1 cellular context compared by ENCODE assay signal in the genomic region with DNA sequence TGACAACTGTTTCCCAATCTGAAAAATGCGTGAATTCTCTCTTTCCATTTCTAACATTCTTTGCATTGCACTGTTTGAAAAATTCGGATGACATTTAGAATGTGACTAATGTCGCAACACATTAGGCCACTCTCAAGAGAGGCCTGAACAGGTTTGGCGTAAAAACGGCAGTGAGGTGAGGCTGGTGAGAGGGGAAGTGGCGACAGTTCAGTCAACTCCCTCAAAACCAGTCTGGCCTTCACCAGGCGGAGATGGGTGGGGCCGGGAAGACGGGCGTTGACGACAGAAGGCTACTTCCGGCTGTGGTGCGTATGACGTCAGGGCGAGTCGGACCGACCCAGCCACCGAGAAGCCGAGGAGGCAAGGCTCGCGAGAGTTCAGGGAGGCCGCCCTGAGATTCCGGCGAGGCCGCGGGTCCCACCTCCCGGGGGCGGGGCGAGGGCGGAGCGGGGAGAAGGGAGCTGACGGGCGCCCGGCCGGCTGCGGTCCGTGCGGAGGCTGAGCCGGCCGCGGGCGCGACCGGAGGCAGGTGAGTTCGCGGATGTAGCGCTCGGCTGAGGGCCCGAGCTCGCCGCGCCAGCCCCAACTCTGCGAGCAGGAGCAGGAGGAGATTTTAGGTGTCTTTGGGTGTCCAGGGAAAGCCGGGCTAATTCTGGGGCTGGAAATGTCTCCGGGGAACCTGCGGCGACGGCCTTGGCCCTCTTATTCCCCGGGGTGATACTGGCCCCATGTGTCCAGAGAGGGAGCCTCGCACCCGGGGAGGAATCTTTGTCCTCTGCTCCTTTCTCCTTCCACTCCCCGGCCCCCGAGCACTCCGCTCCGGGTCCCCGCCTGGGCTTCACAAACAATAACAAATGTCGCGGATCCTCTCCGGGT.
TF ChIP-seq lines count a peak whose summit lies in the region.

Gene STK38L (plus strand): TSS at position 483 of the 876 bp plus-strand sequence. CDS start 53,435 bp downstream, outside the sequence.

TF ChIP-seq in K562, 482 proteins besides CTCF, POLR2A, EP300 and RAD21 (continued from another document and continues in another):
- TF ChIP-seq ZBTB26 (CRISPR knock-in tag; IDR thresholded peaks at IDR 0.05), result no peak
- peak in 1 of 2 experiments; percentile 65; a peak in 1 of 4 replicates for TF ChIP-seq CSDE1 (IDR thresholded peaks at IDR 0.05)
- TF ChIP-seq, protein P1, sequence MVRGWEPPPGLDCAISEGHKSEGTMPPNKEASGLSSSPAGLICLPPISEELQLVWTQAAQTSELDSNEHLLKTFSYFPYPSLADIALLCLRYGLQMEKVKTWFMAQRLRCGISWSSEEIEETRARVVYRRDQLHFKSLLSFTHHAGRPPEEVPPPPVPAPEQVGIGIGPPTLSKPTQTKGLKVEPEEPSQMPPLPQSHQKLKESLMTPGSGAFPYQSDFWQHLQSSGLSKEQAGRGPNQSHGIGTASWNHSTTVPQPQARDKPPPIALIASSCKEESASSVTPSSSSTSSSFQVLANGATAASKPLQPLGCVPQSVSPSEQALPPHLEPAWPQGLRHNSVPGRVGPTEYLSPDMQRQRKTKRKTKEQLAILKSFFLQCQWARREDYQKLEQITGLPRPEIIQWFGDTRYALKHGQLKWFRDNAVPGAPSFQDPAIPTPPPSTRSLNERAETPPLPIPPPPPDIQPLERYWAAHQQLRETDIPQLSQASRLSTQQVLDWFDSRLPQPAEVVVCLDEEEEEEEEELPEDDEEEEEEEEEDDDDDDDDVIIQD (CRISPR knock-in tag; IDR thresholded peaks at IDR 0.05), result peak; percentile 39; the same call in 1 of the 2 replicates
- TF ChIP-seq, protein P2, sequence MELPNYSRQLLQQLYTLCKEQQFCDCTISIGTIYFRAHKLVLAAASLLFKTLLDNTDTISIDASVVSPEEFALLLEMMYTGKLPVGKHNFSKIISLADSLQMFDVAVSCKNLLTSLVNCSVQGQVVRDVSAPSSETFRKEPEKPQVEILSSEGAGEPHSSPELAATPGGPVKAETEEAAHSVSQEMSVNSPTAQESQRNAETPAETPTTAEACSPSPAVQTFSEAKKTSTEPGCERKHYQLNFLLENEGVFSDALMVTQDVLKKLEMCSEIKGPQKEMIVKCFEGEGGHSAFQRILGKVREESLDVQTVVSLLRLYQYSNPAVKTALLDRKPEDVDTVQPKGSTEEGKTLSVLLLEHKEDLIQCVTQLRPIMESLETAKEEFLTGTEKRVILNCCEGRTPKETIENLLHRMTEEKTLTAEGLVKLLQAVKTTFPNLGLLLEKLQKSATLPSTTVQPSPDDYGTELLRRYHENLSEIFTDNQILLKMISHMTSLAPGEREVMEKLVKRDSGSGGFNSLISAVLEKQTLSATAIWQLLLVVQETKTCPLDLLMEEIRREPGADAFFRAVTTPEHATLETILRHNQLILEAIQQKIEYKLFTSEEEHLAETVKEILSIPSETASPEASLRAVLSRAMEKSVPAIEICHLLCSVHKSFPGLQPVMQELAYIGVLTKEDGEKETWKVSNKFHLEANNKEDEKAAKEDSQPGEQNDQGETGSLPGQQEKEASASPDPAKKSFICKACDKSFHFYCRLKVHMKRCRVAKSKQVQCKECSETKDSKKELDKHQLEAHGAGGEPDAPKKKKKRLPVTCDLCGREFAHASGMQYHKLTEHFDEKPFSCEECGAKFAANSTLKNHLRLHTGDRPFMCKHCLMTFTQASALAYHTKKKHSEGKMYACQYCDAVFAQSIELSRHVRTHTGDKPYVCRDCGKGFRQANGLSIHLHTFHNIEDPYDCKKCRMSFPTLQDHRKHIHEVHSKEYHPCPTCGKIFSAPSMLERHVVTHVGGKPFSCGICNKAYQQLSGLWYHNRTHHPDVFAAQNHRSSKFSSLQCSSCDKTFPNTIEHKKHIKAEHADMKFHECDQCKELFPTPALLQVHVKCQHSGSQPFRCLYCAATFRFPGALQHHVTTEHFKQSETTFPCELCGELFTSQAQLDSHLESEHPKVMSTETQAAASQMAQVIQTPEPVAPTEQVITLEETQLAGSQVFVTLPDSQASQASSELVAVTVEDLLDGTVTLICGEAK (IDR thresholded peaks at IDR 0.05), result peak; percentile 91
- TF ChIP-seq, protein P2 (CRISPR knock-in tag; IDR thresholded peaks at IDR 0.05), result no peak
- peak in 1 of 2 experiments; percentile 23; a peak in 1 of 4 replicates for TF ChIP-seq HDAC1 (IDR thresholded peaks at IDR 0.05)
- no peak for TF ChIP-seq TAF9B (IDR thresholded peaks at IDR 0.05; ENCODE audit: partially characterized antibody)
- TF ChIP-seq ZNF133 (CRISPR knock-in tag; IDR thresholded peaks at IDR 0.05), result no peak
- no peak for TF ChIP-seq ZNF764 (CRISPR knock-in tag; IDR thresholded peaks at IDR 0.05; ENCODE audit: low read depth)
- TF ChIP-seq BDP1 (IDR thresholded peaks at IDR 0.05; ENCODE audit: insufficient read depth, insufficient read length), result no peak
- peak in 1 of 2 experiments; percentile 47; a peak in 1 of 4 replicates for TF ChIP-seq TRIM24 (IDR thresholded peaks at IDR 0.05)
- TF ChIP-seq SMAD4 (CRISPR knock-in tag; conservative IDR thresholded peaks at IDR 0.05), result 0 out of 2 replicates have a peak, but pooled peaks have one; percentile 23
- TF ChIP-seq, protein P3, sequence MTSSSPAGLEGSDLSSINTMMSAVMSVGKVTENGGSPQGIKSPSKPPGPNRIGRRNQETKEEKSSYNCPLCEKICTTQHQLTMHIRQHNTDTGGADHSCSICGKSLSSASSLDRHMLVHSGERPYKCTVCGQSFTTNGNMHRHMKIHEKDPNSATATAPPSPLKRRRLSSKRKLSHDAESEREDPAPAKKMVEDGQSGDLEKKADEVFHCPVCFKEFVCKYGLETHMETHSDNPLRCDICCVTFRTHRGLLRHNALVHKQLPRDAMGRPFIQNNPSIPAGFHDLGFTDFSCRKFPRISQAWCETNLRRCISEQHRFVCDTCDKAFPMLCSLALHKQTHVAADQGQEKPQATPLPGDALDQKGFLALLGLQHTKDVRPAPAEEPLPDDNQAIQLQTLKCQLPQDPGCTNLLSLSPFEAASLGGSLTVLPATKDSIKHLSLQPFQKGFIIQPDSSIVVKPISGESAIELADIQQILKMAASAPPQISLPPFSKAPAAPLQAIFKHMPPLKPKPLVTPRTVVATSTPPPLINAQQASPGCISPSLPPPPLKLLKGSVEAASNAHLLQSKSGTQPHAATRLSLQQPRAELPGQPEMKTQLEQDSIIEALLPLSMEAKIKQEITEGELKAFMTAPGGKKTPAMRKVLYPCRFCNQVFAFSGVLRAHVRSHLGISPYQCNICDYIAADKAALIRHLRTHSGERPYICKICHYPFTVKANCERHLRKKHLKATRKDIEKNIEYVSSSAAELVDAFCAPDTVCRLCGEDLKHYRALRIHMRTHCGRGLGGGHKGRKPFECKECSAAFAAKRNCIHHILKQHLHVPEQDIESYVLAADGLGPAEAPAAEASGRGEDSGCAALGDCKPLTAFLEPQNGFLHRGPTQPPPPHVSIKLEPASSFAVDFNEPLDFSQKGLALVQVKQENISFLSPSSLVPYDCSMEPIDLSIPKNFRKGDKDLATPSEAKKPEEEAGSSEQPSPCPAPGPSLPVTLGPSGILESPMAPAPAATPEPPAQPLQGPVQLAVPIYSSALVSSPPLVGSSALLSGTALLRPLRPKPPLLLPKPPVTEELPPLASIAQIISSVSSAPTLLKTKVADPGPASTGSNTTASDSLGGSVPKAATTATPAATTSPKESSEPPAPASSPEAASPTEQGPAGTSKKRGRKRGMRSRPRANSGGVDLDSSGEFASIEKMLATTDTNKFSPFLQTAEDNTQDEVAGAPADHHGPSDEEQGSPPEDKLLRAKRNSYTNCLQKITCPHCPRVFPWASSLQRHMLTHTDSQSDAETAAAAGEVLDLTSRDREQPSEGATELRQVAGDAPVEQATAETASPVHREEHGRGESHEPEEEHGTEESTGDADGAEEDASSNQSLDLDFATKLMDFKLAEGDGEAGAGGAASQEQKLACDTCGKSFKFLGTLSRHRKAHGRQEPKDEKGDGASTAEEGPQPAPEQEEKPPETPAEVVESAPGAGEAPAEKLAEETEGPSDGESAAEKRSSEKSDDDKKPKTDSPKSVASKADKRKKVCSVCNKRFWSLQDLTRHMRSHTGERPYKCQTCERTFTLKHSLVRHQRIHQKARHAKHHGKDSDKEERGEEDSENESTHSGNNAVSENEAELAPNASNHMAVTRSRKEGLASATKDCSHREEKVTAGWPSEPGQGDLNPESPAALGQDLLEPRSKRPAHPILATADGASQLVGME (CRISPR knock-in tag; IDR thresholded peaks at IDR 0.05), result 0 out of 2 replicates have a peak, but pooled peaks have one; percentile 57
- 0 out of 2 replicates have a peak, but pooled peaks have one; percentile 43 for TF ChIP-seq PYGO2 (tag; IDR thresholded peaks at IDR 0.05)
- no peak for TF ChIP-seq THRAP3 (IDR thresholded peaks at IDR 0.05; ENCODE audit: borderline replicate concordance)
- TF ChIP-seq MCM3 (IDR thresholded peaks at IDR 0.05), result no peak
- TF ChIP-seq, protein P4, sequence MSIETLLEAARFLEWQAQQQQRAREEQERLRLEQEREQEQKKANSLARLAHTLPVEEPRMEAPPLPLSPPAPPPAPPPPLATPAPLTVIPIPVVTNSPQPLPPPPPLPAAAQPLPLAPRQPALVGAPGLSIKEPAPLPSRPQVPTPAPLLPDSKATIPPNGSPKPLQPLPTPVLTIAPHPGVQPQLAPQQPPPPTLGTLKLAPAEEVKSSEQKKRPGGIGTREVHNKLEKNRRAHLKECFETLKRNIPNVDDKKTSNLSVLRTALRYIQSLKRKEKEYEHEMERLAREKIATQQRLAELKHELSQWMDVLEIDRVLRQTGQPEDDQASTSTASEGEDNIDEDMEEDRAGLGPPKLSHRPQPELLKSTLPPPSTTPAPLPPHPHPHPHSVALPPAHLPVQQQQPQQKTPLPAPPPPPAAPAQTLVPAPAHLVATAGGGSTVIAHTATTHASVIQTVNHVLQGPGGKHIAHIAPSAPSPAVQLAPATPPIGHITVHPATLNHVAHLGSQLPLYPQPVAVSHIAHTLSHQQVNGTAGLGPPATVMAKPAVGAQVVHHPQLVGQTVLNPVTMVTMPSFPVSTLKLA (conservative IDR thresholded peaks at IDR 0.05), result peak in 1 of 2 experiments; percentile 35; a peak in 1 of 4 replicates
- TF ChIP-seq KDM2B (CRISPR knock-in tag; IDR thresholded peaks at IDR 0.05), result no peak
- TF ChIP-seq CTBP1 (IDR thresholded peaks at IDR 0.05; ENCODE audit: borderline replicate concordance), result peak; percentile 85
- TF ChIP-seq ZNF75A (CRISPR knock-in tag; IDR thresholded peaks at IDR 0.05), result no peak
- peak; percentile 55; the same call in 1 of the 2 replicates for TF ChIP-seq ESRRA (IDR thresholded peaks at IDR 0.05; ENCODE audit: borderline replicate concordance, low read depth)
- TF ChIP-seq MAZ (CRISPR knock-in tag; conservative IDR thresholded peaks at IDR 0.05 in 1 of 2, IDR thresholded peaks at IDR 0.05 in 1 of 2), result peak; percentile 39 to 59; a peak in 1 of 4 replicates
- TF ChIP-seq SP1 (CRISPR knock-in tag; IDR thresholded peaks at IDR 0.05), result peak; percentile 83
- TF ChIP-seq CCNT2 (IDR thresholded peaks at IDR 0.05; ENCODE audit: borderline replicate concordance, extremely low read depth, insufficient read length, low read depth, low read length), result peak; percentile 65
- TF ChIP-seq L3MBTL2 (IDR thresholded peaks at IDR 0.05), result peak; percentile 76
- TF ChIP-seq, protein P5, sequence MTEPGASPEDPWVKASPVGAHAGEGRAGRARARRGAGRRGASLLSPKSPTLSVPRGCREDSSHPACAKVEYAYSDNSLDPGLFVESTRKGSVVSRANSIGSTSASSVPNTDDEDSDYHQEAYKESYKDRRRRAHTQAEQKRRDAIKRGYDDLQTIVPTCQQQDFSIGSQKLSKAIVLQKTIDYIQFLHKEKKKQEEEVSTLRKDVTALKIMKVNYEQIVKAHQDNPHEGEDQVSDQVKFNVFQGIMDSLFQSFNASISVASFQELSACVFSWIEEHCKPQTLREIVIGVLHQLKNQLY (CRISPR knock-in tag; conservative IDR thresholded peaks at IDR 0.05), result no peak
- no peak for TF ChIP-seq TCF3 (CRISPR knock-in tag; IDR thresholded peaks at IDR 0.05)
- TF ChIP-seq RCOR1 (IDR thresholded peaks at IDR 0.05; ENCODE audit: borderline replicate concordance in 1 of 2, low read depth in 2 of 2, low read length in 2 of 2), result peak in 1 of 2 experiments; percentile 33; a peak in 1 of 4 replicates
- peak; percentile 92 for TF ChIP-seq RBFOX2 (IDR thresholded peaks at IDR 0.05; ENCODE audit: low read depth, low read length)
- no peak for TF ChIP-seq HSF4 (CRISPR knock-in tag; IDR thresholded peaks at IDR 0.05; ENCODE audit: borderline replicate concordance)
- peak; percentile 70 for TF ChIP-seq SUPT5H (IDR thresholded peaks at IDR 0.05)
- no peak for TF ChIP-seq NFE2L1 (tag; IDR thresholded peaks at IDR 0.05; ENCODE audit: borderline replicate concordance, low read depth)
- TF ChIP-seq ZNF311 (CRISPR knock-in tag; IDR thresholded peaks at IDR 0.05), result no peak
- TF ChIP-seq HCFC1 (IDR thresholded peaks at IDR 0.05; ENCODE audit: low read depth, low read length), result peak; percentile 30; the same call in 1 of the 2 replicates
- TF ChIP-seq ZNF79 (CRISPR knock-in tag; IDR thresholded peaks at IDR 0.05; ENCODE audit: low read depth), result no peak
- peak; percentile 44 for TF ChIP-seq PCBP1 (IDR thresholded peaks at IDR 0.05; ENCODE audit: low read depth, low read length, poor library complexity, severe bottlenecking)
- no peak for TF ChIP-seq HIVEP1 (CRISPR knock-in tag; IDR thresholded peaks at IDR 0.05)
- no peak for TF ChIP-seq KAT8 (IDR thresholded peaks at IDR 0.05; ENCODE audit: low read depth)
